Comparison of ENCODE assay signal across 1 cellular context in genomic region chr17:37358830-37359681, GRCh38.
TF ChIP-seq lines count a peak whose summit lies in the region.

No MANE protein-coding gene starts in this region.

TF ChIP-seq in K562, 482 proteins besides CTCF, POLR2A, EP300 and RAD21 (continued from another document):
- TF ChIP-seq PKNOX1 (IDR thresholded peaks at IDR 0.05) (peak; percentile 75), PHB (CRISPR knock-in tag; IDR thresholded peaks at IDR 0.05) (no peak), ARNT (IDR thresholded peaks at IDR 0.05) (no peak), HBP1 (CRISPR knock-in tag; IDR thresholded peaks at IDR 0.05) (no peak), CBX5 (IDR thresholded peaks at IDR 0.05; ENCODE audit: borderline replicate concordance, low read depth) (no peak), ZNF134 (CRISPR knock-in tag; conservative IDR thresholded peaks at IDR 0.05) (no peak), POLR2AphosphoS5 (IDR thresholded peaks at IDR 0.05; ENCODE audit: control insufficient read depth, insufficient read depth, low read depth, low read length) (peak; percentile 57; the same call in 1 of the 2 replicates), TARDBP (IDR thresholded peaks at IDR 0.05) (0 out of 2 replicates have a peak, but pooled peaks have one; percentile 17), RBM22 (IDR thresholded peaks at IDR 0.05; ENCODE audit: low read depth, low read length, poor library complexity, severe bottlenecking) (peak; percentile 43), ZNF830 (CRISPR knock-in tag; IDR thresholded peaks at IDR 0.05) (no peak), SAP30 (IDR thresholded peaks at IDR 0.05; ENCODE audit: borderline replicate concordance, insufficient read depth, low read depth, low read length, poor library complexity, severe bottlenecking) (peak; percentile 91), E2F4 (CRISPR knock-in tag; IDR thresholded peaks at IDR 0.05; ENCODE audit: low read depth) (no peak), LARP7 (IDR thresholded peaks at IDR 0.05) (no peak), MGA (IDR thresholded peaks at IDR 0.05) (no peak), JUN (IDR thresholded peaks at IDR 0.05; ENCODE audit: borderline replicate concordance, low read depth, low read length) (no peak), JUN (CRISPR knock-in tag; IDR thresholded peaks at IDR 0.05; ENCODE audit: borderline replicate concordance) (no peak), RBFOX2 (IDR thresholded peaks at IDR 0.05; ENCODE audit: low read depth, low read length) (peak; percentile 90), SAFB2 (IDR thresholded peaks at IDR 0.05; ENCODE audit: borderline replicate concordance, low read depth, low read length, severe bottlenecking) (no peak), ASH1L (IDR thresholded peaks at IDR 0.05; ENCODE audit: borderline replicate concordance, low read depth, partially characterized antibody) (no peak), RBM15 (IDR thresholded peaks at IDR 0.05; ENCODE audit: insufficient read depth, low read length) (no peak), FOXJ2 (tag; IDR thresholded peaks at IDR 0.05) (no peak), SMAD4 (CRISPR knock-in tag; conservative IDR thresholded peaks at IDR 0.05) (peak; percentile 93)
